ENCODE assay signal across 13 cellular contexts in the genomic region with DNA sequence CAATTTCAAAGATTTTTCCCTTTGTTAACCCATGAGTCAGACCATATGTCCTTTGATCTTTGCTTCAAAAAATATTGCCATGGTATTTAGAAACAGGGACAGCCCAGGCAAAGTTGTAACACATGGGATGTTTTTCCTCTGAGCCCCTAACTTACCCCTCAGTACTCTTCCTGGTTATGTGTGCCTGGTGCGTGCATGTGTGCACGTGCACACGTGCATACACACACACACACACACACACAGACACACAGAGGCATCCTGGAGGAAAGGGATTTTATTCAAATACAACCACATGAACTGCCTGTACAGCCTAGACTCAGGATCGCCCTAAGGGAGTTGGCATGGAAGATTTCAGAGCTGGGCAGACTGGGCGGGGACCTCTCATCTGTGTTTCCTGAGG. TPM values are rescaled to one million over a fixed set of nuclear protein-coding genes. Genes with fewer than 3 reads are reported as not detected.
"Had no signal": no experiment of that assay in that cellular context is flagged by ENCODE, and none has a peak within 500 bp of the region (broad histone marks: within the 10 kb centered on the region; RNA-seq: fewer than 3 reads in every experiment).

No MANE protein-coding gene starts in this region.

- H3K4me1 ChIP-seq: gastroesophageal sphincter, heart right ventricle, neural progenitor cell, thyroid gland had no signal

- H3K9ac ChIP-seq: neural progenitor cell had no signal

- H3K4me2 ChIP-seq: neural progenitor cell had no signal

- ATAC-seq: activated CD4-positive, CD25-positive, alpha-beta regulatory T cell treated with anti-CD3 and anti-CD28 coated beads, Interleukin-2, amount 50 U/mL, for 24 hours; gastroesophageal sphincter; heart right ventricle; sciatic nerve had no signal

- H3K27ac Mint-ChIP-seq: effector memory CD8-positive, alpha-beta T cell; neural progenitor cell had no signal

- H3K27ac ChIP-seq: gastroesophageal sphincter, heart right ventricle, neural progenitor cell, thyroid gland had no signal

- H3K36me3 Mint-ChIP-seq: neural progenitor cell had no signal

- H3K9me3 Mint-ChIP-seq: effector memory CD8-positive, alpha-beta T cell; neural progenitor cell had no signal

- H3K9me3 ChIP-seq: gastroesophageal sphincter, heart right ventricle, spleen, thyroid gland had no signal

- H3K4me3 Mint-ChIP-seq: effector memory CD8-positive, alpha-beta T cell; neural progenitor cell had no signal

- H3K27me3 Mint-ChIP-seq: effector memory CD8-positive, alpha-beta T cell had no signal

- DNase-seq: activated CD4-positive, alpha-beta T cell treated with anti-CD3 and anti-CD28 coated beads, Interleukin-2, amount 50 U/mL, for 4 hours; activated naive CD4-positive, alpha-beta T cell treated with Interleukin-2 at 50 U/mL for 16 hours; activated T-cell treated with anti-CD3 and anti-CD28 coated beads for 4 hours; dermis blood vessel endothelial cell; effector memory CD8-positive, alpha-beta T cell; heart right ventricle; spleen; thyroid gland had no signal

- H2AFZ ChIP-seq: neural progenitor cell had no signal

- H3K36me3 ChIP-seq: gastroesophageal sphincter, heart right ventricle, neural progenitor cell, thyroid gland had no signal

- H3K27me3 ChIP-seq: gastroesophageal sphincter, spleen, thyroid gland had no signal

- H3K4me3 ChIP-seq: gastroesophageal sphincter, heart right ventricle, neural progenitor cell, thyroid gland had no signal

RNA-seq across cellular contexts. Expression of a gene that starts 5.1 kb away (rescaled TPM):
- total RNA-seq: dermis blood vessel endothelial cell, pulmonary artery endothelial cell had no signal
